Comparison of ENCODE assay signal across 21 cellular contexts in genomic region chr4:114028071-114028470, GRCh38. TPM values are rescaled to one million over a fixed set of nuclear protein-coding genes. Genes with fewer than 3 reads are reported as not detected.
DNase-seq lines count a peak whose midpoint lies in the region; FAIRE-seq and TF ChIP-seq lines count a peak whose summit lies in the region.
"Had no signal": no experiment of that assay in that cellular context is flagged by ENCODE, and none has a peak within 500 bp of the region (broad histone marks: within the 10 kb centered on the region; RNA-seq: fewer than 3 reads in every experiment).

No MANE protein-coding gene starts in this region.

- H3K4me3 ChIP-seq in bronchial epithelial cell (ENCODE audit: low read depth, low read length) (no peak overlapping the region), neuronal stem cell (ENCODE audit: low read length in 2 of 2) (no peak overlapping the region)
- H3K4me3 ChIP-seq: thyroid gland had no signal

- no peak overlapping the region for H4K91ac ChIP-seq in neuronal stem cell (ENCODE audit: low read depth, low read length, poor library complexity)

- H3K36me3 ChIP-seq in bronchial epithelial cell (ENCODE audit: control insufficient read depth, insufficient read depth, low read length) (no peaks in the 10 kb centered on the region), neuronal stem cell (replicated peaks in 1 of 2; ENCODE audit: control insufficient read depth in 2 of 2, insufficient read depth in 2 of 2, low read length in 2 of 2) (no peaks in the 10 kb centered on the region)
- H3K36me3 ChIP-seq: thyroid gland had no signal

- H3K4ac ChIP-seq in neuronal stem cell (ENCODE audit: low read length) = no peak overlapping the region

- TF ChIP-seq CTCF in bronchial epithelial cell (IDR thresholded peaks at IDR 0.05; ENCODE audit: insufficient read depth, low read length, severe bottlenecking) = no peak

- TF ChIP-seq RAD21 in Ishikawa (IDR thresholded peaks at IDR 0.05; ENCODE audit: low read depth) = no peak

- no peak overlapping the region for H2BK120ac ChIP-seq in neuronal stem cell (ENCODE audit: low read depth, low read length)

- no peak overlapping the region for H3K9ac ChIP-seq in neuronal stem cell (ENCODE audit: low read depth, low read length, poor library complexity)

- H4K8ac ChIP-seq in neuronal stem cell (ENCODE audit: low read depth, low read length) = no peak overlapping the region

- no peak overlapping the region for H2BK5ac ChIP-seq in neuronal stem cell (ENCODE audit: low read length)

- no peak overlapping the region for H3K4me2 ChIP-seq in neuronal stem cell (ENCODE audit: insufficient read depth, low read length, poor library complexity, severe bottlenecking)

- H2BK15ac ChIP-seq in neuronal stem cell (ENCODE audit: low read length) = no peak overlapping the region

- no peaks in the 10 kb centered on the region for H3K9me3 ChIP-seq in neuronal stem cell (replicated peaks in 1 of 2; ENCODE audit: control insufficient read depth in 2 of 2, insufficient read depth in 1 of 2, low read depth in 1 of 2, low read length in 2 of 2)
- H3K9me3 ChIP-seq: thyroid gland had no signal

- peak; percentile 33; the same call in 1 of the 2 replicates for TF ChIP-seq EP300 in Ishikawa (IDR thresholded peaks at IDR 0.05; ENCODE audit: borderline replicate concordance)

- no peak overlapping the region for H3K23ac ChIP-seq in neuronal stem cell (ENCODE audit: low read depth, low read length, poor library complexity)

- no peak overlapping the region for H2BK12ac ChIP-seq in neuronal stem cell (ENCODE audit: low read length)

- H3K27ac ChIP-seq in neuronal stem cell (replicated peaks; ENCODE audit: low read length) = no peak overlapping the region
- H3K27ac ChIP-seq: thyroid gland had no signal

- no peak for FAIRE-seq in bronchial epithelial cell (lab: Jason Lieb, UNC)
- FAIRE-seq: RCC 7860 had no signal

- no peak overlapping the region for H2AK5ac ChIP-seq in neuronal stem cell (ENCODE audit: low read depth, low read length)

- H3K27me3 ChIP-seq in bronchial epithelial cell (ENCODE audit: control insufficient read depth, insufficient read depth, low read length) = no peaks in the 10 kb centered on the region
- no peaks in the 10 kb centered on the region for H3K27me3 ChIP-seq in neuronal stem cell (ENCODE audit: control insufficient read depth in 3 of 3, insufficient read depth in 3 of 3, low read depth in 1 of 3, low read length in 3 of 3)
- H3K27me3 ChIP-seq: thyroid gland had no signal

- H3K14ac ChIP-seq in neuronal stem cell (ENCODE audit: low read length) = no peak overlapping the region

- no peak overlapping the region for H3K18ac ChIP-seq in neuronal stem cell (ENCODE audit: low read length)

- H3K4me1 ChIP-seq in neuronal stem cell (ENCODE audit: control insufficient read depth in 2 of 2, insufficient read depth in 1 of 2, low read depth in 1 of 2, low read length in 2 of 2) = peaks cover 0 to 6% of the 10 kb centered on the region in 2 donors
- H3K4me1 ChIP-seq: thyroid gland had no signal

- DNase-seq in NCI-H446 treated with DMSO at 0.1 percent for 48 hours (lab: John Stamatoyannopoulos, UW) = peak; percentile 70
- peak; percentile 80 for DNase-seq in bronchial epithelial cell (ENCODE audit: low read depth)
- DNase-seq in kidney tubule cell (ENCODE audit: low spot score) = peak; percentile 55
- DNase-seq in NCI-H510A treated with DMSO at 0.1 percent for 48 hours (lab: John Stamatoyannopoulos, UW) = no peak
- no peak for DNase-seq in neuronal stem cell (ENCODE audit: low spot score)
- no peak for DNase-seq in dedifferentiated amniotic fluid mesenchymal stem cell (ENCODE audit: extremely low spot score)
- DNase-seq: activated CD4-positive, alpha-beta T cell treated with anti-CD3 and anti-CD28 coated beads for 4 hours; activated naive CD4-positive, alpha-beta T cell treated with anti-CD3 and anti-CD28 coated beads for 36 hours; activated T-cell treated with anti-CD3 and anti-CD28 coated beads, Interleukin-2, amount 50 U/mL, for 72 hours; AML-193; effector CD8-positive, alpha-beta T cell; H7; mesenchymal stem cell; NCI-H146; NCI-H345; right cardiac atrium; T-helper 17 cell; thyroid gland had no signal

- H2AFZ ChIP-seq in neuronal stem cell (ENCODE audit: low read length) = no peak overlapping the region

- H3K79me1 ChIP-seq in neuronal stem cell (ENCODE audit: low read depth, low read length) = no peaks in the 10 kb centered on the region

TF ChIP-seq in Ishikawa, 13 proteins besides CTCF, POLR2A, EP300 and RAD21:
- TF ChIP-seq NFIC (IDR thresholded peaks at IDR 0.05) = peak; percentile 86
- TF ChIP-seq TCF12 (IDR thresholded peaks at IDR 0.05; ENCODE audit: low read depth) = no peak
- peak; percentile 27; the same call in 1 of the 2 replicates for TF ChIP-seq TEAD4 (IDR thresholded peaks at IDR 0.05)
- TF ChIP-seq CEBPB (IDR thresholded peaks at IDR 0.05) = peak; percentile 13; the same call in 1 of the 2 replicates

RNA-seq across cellular contexts. Expression of gene ARSJ, which starts 48.6 kb away (rescaled TPM):
- total RNA-seq in bronchial epithelial cell = 23.3 and 29.0 TPM in 2 replicates
- 0.11 TPM for polyA plus RNA-seq in neuronal stem cell (2013, experiment 1 of 2)
- polyA plus RNA-seq in neuronal stem cell (2013, experiment 2 of 2) = 0.11 TPM
- total RNA-seq: activated T-cell treated with anti-CD3 and anti-CD28 coated beads, Interleukin-2, amount 50 U/mL, for 72 hours had no signal
- polyA plus RNA-seq: IgD-negative memory B cell had no signal

Comparison
In these comparisons a context has a peak if more than half of its experiments do, and no peak if none do; other contexts are left out.
1. DNase-seq: peak in NCI-H446 treated with DMSO at 0.1 percent for 48 hours (single experiment), bronchial epithelial cell (single experiment) and kidney tubule cell (single experiment); none in NCI-H510A treated with DMSO at 0.1 percent for 48 hours (single experiment), neuronal stem cell (single experiment) and dedifferentiated amniotic fluid mesenchymal stem cell (single experiment).